ENCODE assay signal across 15 cellular contexts in the genomic region with DNA sequence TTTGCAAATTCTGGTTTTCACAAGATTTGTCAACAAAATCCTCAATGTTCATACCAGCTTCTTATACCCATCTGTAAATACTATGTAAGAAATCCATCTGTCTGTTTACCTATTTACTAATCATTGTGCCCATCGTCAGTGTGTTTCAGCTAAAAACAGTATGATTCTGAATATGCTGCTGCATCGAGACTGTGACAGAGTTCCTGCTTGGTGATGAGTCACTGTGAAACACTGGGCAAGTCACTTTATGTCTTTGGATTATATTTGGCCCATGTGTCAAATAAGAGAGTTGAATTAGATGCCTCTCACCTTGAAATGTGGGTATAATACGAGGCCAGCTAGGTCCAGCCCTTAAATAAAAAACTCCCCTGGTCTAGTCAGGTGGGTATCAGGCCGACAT.
"Had no signal": no experiment of that assay in that cellular context is flagged by ENCODE, and none has a peak within 500 bp of the region (broad histone marks: within the 10 kb centered on the region; RNA-seq: fewer than 3 reads in every experiment).

No MANE protein-coding gene starts in this region.

- H3K36me3 ChIP-seq: pancreas, transverse colon, WERI-Rb-1 had no signal

- H3K27ac ChIP-seq: pancreas, transverse colon, WERI-Rb-1 had no signal

- H3K9me3 ChIP-seq: pancreas, transverse colon had no signal

- DNase-seq: activated CD4-positive, alpha-beta memory T cell treated with anti-CD3 and anti-CD28 coated beads, Interleukin-2, amount 10 ng/mL, durations not matched to agents 7 days and 5 days; activated CD4-positive, alpha-beta T cell treated with anti-CD3 and anti-CD28 coated beads for 36 hours; activated gamma-delta T cell treated with Interleukin-2 at 50 U/mL for 16 hours; activated naive CD8-positive, alpha-beta T cell treated with anti-CD3 and anti-CD28 coated beads for 36 hours; activated T-cell treated with anti-CD3 and anti-CD28 coated beads, Interleukin-2, amount 50 U/mL, for 72 hours; hippocampal formation; kidney glomerular epithelial cell; midbrain; naive B cell; pancreas; stimulated activated CD4-positive, alpha-beta T cell treated with anti-CD3 and anti-CD28 coated beads, Interleukin-1b, Interleukin-23, amount 100 ng/mL, for 48 hours; stimulated activated naive B cell treated with anti-CD40 and anti-IgM and Interleukin-4, amounts not matched to agents 10 μg/mL and 1 μg/mL and 100 μg/mL, for 72 hours; T-helper 1 cell; transverse colon; WERI-Rb-1 had no signal

- H3K4me1 ChIP-seq: pancreas, transverse colon had no signal

- ATAC-seq: activated CD4-positive, alpha-beta T cell treated with anti-CD3 and anti-CD28 coated beads for 36 hours; activated T-cell treated with anti-CD3 and anti-CD28 coated beads, Interleukin-2, amount 50 U/mL, for 72 hours; pancreas; stimulated activated naive B cell treated with anti-CD40 and anti-IgM and Interleukin-4, amounts not matched to agents 10 μg/mL and 1 μg/mL and 100 μg/mL, for 72 hours had no signal

- H3K27me3 ChIP-seq: transverse colon had no signal

- H3K4me3 ChIP-seq: pancreas, transverse colon had no signal
